Comparison of ENCODE assay signal across 13 cellular contexts in genomic region chr9:14277202-14277601, GRCh38. TPM values are rescaled to one million over a fixed set of nuclear protein-coding genes. Genes with fewer than 3 reads are reported as not detected.
DNase-seq lines count a peak whose midpoint lies in the region; ATAC-seq and TF ChIP-seq lines count a peak whose summit lies in the region.
"Had no signal": no experiment of that assay in that cellular context is flagged by ENCODE, and none has a peak within 500 bp of the region (broad histone marks: within the 10 kb centered on the region; RNA-seq: fewer than 3 reads in every experiment).

No MANE protein-coding gene starts in this region.

- TF ChIP-seq RAD21 in SK-N-SH (IDR thresholded peaks at IDR 0.05; ENCODE audit: low read length), result no peak

- no peak for TF ChIP-seq CTCF in SK-N-SH (IDR thresholded peaks at IDR 0.05)
- no peak for TF ChIP-seq CTCF in fibroblast of the aortic adventitia (IDR thresholded peaks at IDR 0.05; ENCODE audit: insufficient read depth, low read length)
- no peak for TF ChIP-seq CTCF in retinal pigment epithelial cell (conservative IDR thresholded peaks at IDR 0.05; ENCODE audit: low read depth, low read length)

- peak overlapping the region; percentile 38; the same call in 1 of the 2 replicates for H3K4me2 ChIP-seq in SK-N-SH

- H3K27me3 ChIP-seq in SK-N-SH (ENCODE audit: insufficient read depth), result no peaks in the 10 kb centered on the region

- peaks cover 89% of the 10 kb centered on the region for H3K79me2 ChIP-seq in SK-N-SH (ENCODE audit: insufficient read depth)

- peak; percentile 29 to 56; a peak in 2 of 4 replicates for TF ChIP-seq EP300 in SK-N-SH (IDR thresholded peaks at IDR 0.05; ENCODE audit: borderline replicate concordance in 1 of 2, low read depth in 1 of 2, low read length in 1 of 2)

- 55% methylated on average over 8 of the region's 8 CpGs for WGBS in SK-N-SH (ENCODE audit: low lambda C conversion rate)

- H3K4me1 ChIP-seq in SK-N-SH (ENCODE audit: control insufficient read depth in 1 of 2, insufficient read depth in 2 of 2, low read depth in 1 of 2, low read length in 1 of 2), result peaks cover 52 to 56% of the 10 kb centered on the region in 2 experiments

- H4K20me1 ChIP-seq in SK-N-SH (ENCODE audit: insufficient read depth), result no peaks in the 10 kb centered on the region; the same call in 1 of the 2 replicates

- no peaks in the 10 kb centered on the region for H3K9me3 ChIP-seq in SK-N-SH

- H2AFZ ChIP-seq in SK-N-SH (ENCODE audit: low read depth), result no peak overlapping the region

- H3K9me2 ChIP-seq in SK-N-SH, result no peaks in the 10 kb centered on the region

- H3K9ac ChIP-seq in SK-N-SH, result no peak overlapping the region

- POLR2A ChIA-PET in SK-N-SH (lab: Yijun Ruan, JAX), result no interaction called here

- no peaks in the 10 kb centered on the region for H3K36me3 ChIP-seq in SK-N-SH (replicated peaks in 1 of 2; ENCODE audit: control insufficient read depth in 1 of 2, insufficient read depth in 2 of 2, low read length in 1 of 2)

- DNase-seq in H4 (ENCODE audit: low spot score) (peak; percentile 10), SK-N-SH (no peak), fibroblast of the aortic adventitia (ENCODE audit: low read depth) (peak; percentile 76), retinal pigment epithelial cell (ENCODE audit: low read depth) (peak; percentile 64), SK-N-DZ (ENCODE audit: low spot score) (no peak), occipital lobe (lab: John Stamatoyannopoulos, UW) (no peak)
- no peak for DNase-seq in activated effector memory CD4-positive, alpha-beta T cell treated with anti-CD3 and anti-CD28 coated beads, Interleukin-2, amount 50 U/mL, for 16 hours
- DNase-seq: activated naive CD4-positive, alpha-beta T cell treated with anti-CD3 and anti-CD28 coated beads for 36 hours; erythroblast; NCI-H774; stimulated activated CD4-positive, alpha-beta T cell treated with anti-CD3 and anti-CD28 coated beads, Interleukin-4, amount 100 ng/mL, for 24 hours had no signal

- H3F3A ChIP-seq in SK-N-SH (replicated peaks; ENCODE audit: insufficient read depth), result peaks cover 13% of the 10 kb centered on the region

- ATAC-seq in HG02642 (IDR thresholded peaks at IDR 0.05; ENCODE audit: poor library complexity, unreplicated experiment), result no peak

- H3K4me3 ChIP-seq in SK-N-SH (ENCODE audit: low read depth in 2 of 2, low read length in 1 of 2), result no peak overlapping the region
- H3K4me3 ChIP-seq in fibroblast of the aortic adventitia (ENCODE audit: low read depth, low read length), result no peak overlapping the region
- H3K4me3 ChIP-seq in retinal pigment epithelial cell (ENCODE audit: low read length), result no peak overlapping the region

- CTCF ChIA-PET in SK-N-SH (lab: Yijun Ruan, JAX), result interaction anchor here (0.6 to 2.6 kb wide), 4 partner anchors 28 to 89 kb away, joined by 3 to 11 read pairs (median 3); no protein-coding TSS in a partner anchor

- peak overlapping the region in 1 of 2 experiments; percentile 56; a peak in 3 of 4 replicates for H3K27ac ChIP-seq in SK-N-SH (ENCODE audit: low read depth in 2 of 2, low read length in 1 of 2)
- H3K27ac ChIP-seq: VCaP had no signal

TF ChIP-seq in SK-N-SH, 30 proteins besides CTCF, POLR2A, EP300 and RAD21 (continues in another document):
- 0 out of 2 replicates have a peak, but pooled peaks have one; percentile 38 for TF ChIP-seq SIN3A (IDR thresholded peaks at IDR 0.05; ENCODE audit: borderline replicate concordance, low read depth, low read length)
- no peak for TF ChIP-seq RFX5 (IDR thresholded peaks at IDR 0.05; ENCODE audit: low read length)
- TF ChIP-seq IRF3 (IDR thresholded peaks at IDR 0.05; ENCODE audit: low read depth, low read length), result no peak
- TF ChIP-seq POLR2AphosphoS5 (IDR thresholded peaks at IDR 0.05; ENCODE audit: low read depth, low read length), result no peak
- TF ChIP-seq USF2 (IDR thresholded peaks at IDR 0.05; ENCODE audit: borderline replicate concordance, low read depth, low read length), result no peak
- TF ChIP-seq TEAD4 (IDR thresholded peaks at IDR 0.05; ENCODE audit: borderline replicate concordance, insufficient read depth), result peak; percentile 47; the same call in 1 of the 2 replicates
- no peak for TF ChIP-seq FOXM1 (IDR thresholded peaks at IDR 0.05; ENCODE audit: low read depth)
- TF ChIP-seq EZH2phosphoT487 (IDR thresholded peaks at IDR 0.05; ENCODE audit: borderline replicate concordance, low read depth), result no peak
- TF ChIP-seq USF1 (IDR thresholded peaks at IDR 0.05; ENCODE audit: borderline replicate concordance, low read depth), result no peak
- no peak for TF ChIP-seq FOXJ3 (CRISPR knock-in tag; IDR thresholded peaks at IDR 0.05)
- TF ChIP-seq RCOR1 (IDR thresholded peaks at IDR 0.05; ENCODE audit: low read length), result no peak
- peak; percentile 35; the same call in 1 of the 2 replicates for TF ChIP-seq FOSL2 (IDR thresholded peaks at IDR 0.05; ENCODE audit: borderline replicate concordance, low read depth)
- no peak for TF ChIP-seq RXRA (IDR thresholded peaks at IDR 0.05; ENCODE audit: borderline replicate concordance, low read depth)
- no peak for TF ChIP-seq REST (IDR thresholded peaks at IDR 0.05; ENCODE audit: low read depth, low read length)
- TF ChIP-seq GABPA (IDR thresholded peaks at IDR 0.05; ENCODE audit: low read depth), result no peak
- TF ChIP-seq CHD2 (IDR thresholded peaks at IDR 0.05; ENCODE audit: low read length, partially characterized antibody), result no peak
- TF ChIP-seq NRF1 (IDR thresholded peaks at IDR 0.05; ENCODE audit: low read depth, low read length), result no peak
- peak; percentile 55 for TF ChIP-seq MAX (IDR thresholded peaks at IDR 0.05; ENCODE audit: low read depth)
- TF ChIP-seq MXI1 (IDR thresholded peaks at IDR 0.05; ENCODE audit: low read depth, low read length), result no peak
- no peak for TF ChIP-seq YY1 (IDR thresholded peaks at IDR 0.05; ENCODE audit: low read depth)
- TF ChIP-seq NFIC (IDR thresholded peaks at IDR 0.05; ENCODE audit: borderline replicate concordance), result peak; percentile 86
- TF ChIP-seq TAF1 (IDR thresholded peaks at IDR 0.05; ENCODE audit: borderline replicate concordance, low read depth, low read length), result no peak

RNA-seq across cellular contexts. Expression of gene NFIB, which starts 36.7 kb away (rescaled TPM):
- 10.2 and 11.3 TPM in 2 replicates for total RNA-seq in H4 (2014; rRNA removed; shearing (Covaris generic))
- 8.1 and 9.2 TPM in 2 replicates for polyA plus RNA-seq in SK-N-SH (2012; rRNA removed)
- polyA plus RNA-seq in SK-N-SH (2012; cell fraction: cytosol; rRNA removed), result 9.4 TPM in 2 replicates
- 12.0 and 18.7 TPM in 2 replicates for polyA plus RNA-seq in SK-N-SH (2012; cell fraction: nucleus; rRNA removed)
- total RNA-seq in fibroblast of the aortic adventitia (ENCODE audit: low replicate concordance), result 107 and 111 TPM in 2 replicates
- 4.4 and 6.0 TPM in 2 replicates for polyA plus RNA-seq in SK-N-DZ (2014; cell fraction: cytosol; rRNA removed)
- polyA plus RNA-seq in SK-N-DZ (2014; cell fraction: nucleus; rRNA removed), result 12.1 and 12.8 TPM in 2 replicates
- total RNA-seq in occipital lobe, result 159 TPM
- total RNA-seq: activated naive CD4-positive, alpha-beta T cell treated with anti-CD3 and anti-CD28 coated beads for 36 hours had no signal

Comparison
In these comparisons a context has a peak if more than half of its experiments do, and no peak if none do; other contexts are left out.
1. DNase-seq: peak in H4 (single experiment), fibroblast of the aortic adventitia (single experiment) and retinal pigment epithelial cell (single experiment); none in SK-N-SH (single experiment), SK-N-DZ (single experiment), occipital lobe (single experiment) and activated effector memory CD4-positive, alpha-beta T cell treated with anti-CD3 and anti-CD28 coated beads, Interleukin-2, amount 50 U/mL, for 16 hours (single experiment).